Comparison of ENCODE assay signal across 31 cellular contexts in the genomic region with DNA sequence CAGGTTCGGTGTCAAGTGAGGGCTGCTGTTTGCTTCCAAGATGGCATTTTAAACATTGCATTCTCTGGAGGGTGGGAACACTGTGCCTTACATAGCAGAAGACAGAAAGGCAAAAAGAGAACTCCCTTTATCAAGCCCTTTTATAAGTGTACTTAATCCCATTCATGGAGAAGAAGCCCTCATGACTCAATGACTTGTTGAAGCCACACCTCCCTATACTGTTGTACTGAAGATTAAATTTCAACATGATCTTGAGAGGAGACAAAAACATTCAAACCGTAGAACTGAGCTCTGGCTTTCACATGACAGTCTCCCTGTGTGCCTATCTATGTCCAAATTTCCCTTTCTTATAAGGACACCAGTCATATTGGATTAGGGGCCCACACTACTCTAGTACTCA.
"Had no signal": no experiment of that assay in that cellular context is flagged by ENCODE, and none has a peak within 500 bp of the region (broad histone marks: within the 10 kb centered on the region; RNA-seq: fewer than 3 reads in every experiment).

No MANE protein-coding gene starts in this region.

- H3K4me3 ChIP-seq: breast epithelium, colonic mucosa, gastroesophageal sphincter, pancreas, prostate gland, stomach, thyroid gland, upper lobe of left lung had no signal

- H3K27me3 ChIP-seq: breast epithelium, colonic mucosa, gastroesophageal sphincter, pancreas, stomach, thyroid gland, upper lobe of left lung had no signal

- H3K27ac ChIP-seq: breast epithelium, colonic mucosa, gastroesophageal sphincter, pancreas, prostate gland, stomach, thyroid gland, upper lobe of left lung, WERI-Rb-1 had no signal

- DNase-seq: activated CD4-positive, alpha-beta memory T cell treated with anti-CD3 and anti-CD28 coated beads for 36 hours; activated CD4-positive, alpha-beta T cell treated with anti-CD3 and anti-CD28 coated beads, Interleukin-2, amount 10 ng/mL, durations not matched to agents 24 days and 14 days; activated CD8-positive, alpha-beta memory T cell treated with anti-CD3 and anti-CD28 coated beads, Interleukin-2, amount 50 U/mL, for 4 hours; activated gamma-delta T cell treated with Interleukin-2 at 50 U/mL for 16 hours; activated naive CD4-positive, alpha-beta T cell treated with anti-CD3 and anti-CD28 coated beads, Interleukin-2, amount 50 U/mL, for 16 hours; activated T-cell treated with anti-CD3 and anti-CD28 coated beads, Interleukin-2, amount 50 U/mL, for 1 hour; amniotic stem cell; colonic mucosa; effector memory CD4-positive, alpha-beta T cell; erythroblast; head of caudate nucleus; hippocampal formation; kidney; left colon; naive thymus-derived CD4-positive, alpha-beta T cell; pancreas; retina; small intestine; stimulated activated CD4-positive, alpha-beta T cell treated with anti-CD3 and anti-CD28 coated beads, Interleukin-2, amount 100 ng/mL, for 24 hours; stimulated activated naive B cell treated with anti-CD40 and anti-IgM and Interleukin-4, amounts not matched to agents 10 μg/mL and 1 μg/mL and 100 μg/mL, for 72 hours; stomach; T-helper 17 cell; T1000; thyroid gland; upper lobe of left lung; WERI-Rb-1 had no signal

- H3K4me1 ChIP-seq: breast epithelium, colonic mucosa, gastroesophageal sphincter, pancreas, prostate gland, thyroid gland, upper lobe of left lung had no signal

- H3K9me3 ChIP-seq: breast epithelium, colonic mucosa, gastroesophageal sphincter, pancreas, prostate gland, thyroid gland, upper lobe of left lung had no signal

- ATAC-seq: activated CD4-positive, CD25-positive, alpha-beta regulatory T cell treated with anti-CD3 and anti-CD28 coated beads, Interleukin-2, amount 50 U/mL, for 24 hours; gastroesophageal sphincter; left colon; naive thymus-derived CD4-positive, alpha-beta T cell; pancreas; sciatic nerve; stimulated activated naive B cell treated with anti-CD40 and anti-IgM and Interleukin-4, amounts not matched to agents 10 μg/mL and 1 μg/mL and 100 μg/mL, for 72 hours; T-helper 17 cell had no signal

- H3K36me3 ChIP-seq: breast epithelium, colonic mucosa, gastroesophageal sphincter, pancreas, prostate gland, stomach, thyroid gland, upper lobe of left lung, WERI-Rb-1 had no signal
